Comparison of ENCODE assay signal across 28 cellular contexts in the genomic region with DNA sequence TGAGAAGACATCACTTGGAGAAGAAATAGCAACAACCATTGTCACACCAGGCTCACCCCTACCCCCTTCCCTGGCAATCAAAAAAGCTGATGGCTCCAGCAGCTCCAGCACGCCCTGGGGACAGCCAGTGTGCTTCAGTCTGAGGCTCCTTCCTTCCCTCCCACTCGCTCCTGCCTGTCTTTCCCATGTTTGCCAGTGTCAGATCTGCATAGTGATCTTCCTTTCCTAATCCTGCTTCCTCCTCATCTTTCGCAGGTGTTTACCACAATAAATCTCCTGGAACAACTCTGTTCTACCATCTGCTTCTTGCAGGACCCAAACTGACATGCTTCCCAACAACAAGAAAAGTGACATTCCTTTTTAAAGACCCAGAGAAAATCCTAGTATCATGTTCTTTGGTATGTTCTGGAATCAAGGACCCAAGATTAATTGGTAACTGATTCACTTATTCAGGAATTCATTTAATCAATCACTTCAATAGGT. TPM values are rescaled to one million over a fixed set of nuclear protein-coding genes. Genes with fewer than 3 reads are reported as not detected.
DNase-seq lines count a peak whose midpoint lies in the region; ATAC-seq, FAIRE-seq and TF ChIP-seq lines count a peak whose summit lies in the region.
"Had no signal": no experiment of that assay in that cellular context is flagged by ENCODE, and none has a peak within 500 bp of the region (broad histone marks: within the 10 kb centered on the region; RNA-seq: fewer than 3 reads in every experiment).

No MANE protein-coding gene starts in this region.

- no peak for FAIRE-seq in H1 (lab: Jason Lieb, UNC)
- FAIRE-seq: G401.6, islet of Langerhans had no signal

- DNase-seq in NCI-H2171 treated with DMSO at 0.1 percent for 48 hours (lab: John Stamatoyannopoulos, UW) (peak; percentile 41), NCI-H2171 (lab: John Stamatoyannopoulos, UW) (no peak), NCI-H69 (lab: John Stamatoyannopoulos, UW) (peak; percentile 69), H1 (ENCODE audit: low read depth in 1 of 2, low spot score in 2 of 2) (no peak), spleen (no peak), dedifferentiated amniotic fluid mesenchymal stem cell (ENCODE audit: extremely low spot score) (no peak), HuH-7 (ENCODE audit: low spot score) (no peak)
- DNase-seq in naive thymus-derived CD4-positive, alpha-beta T cell, result no peak
- DNase-seq: 8988T; activated B cell treated with CpG ODN at 0.5 μM for 24 hours; activated CD4-positive, alpha-beta T cell treated with anti-CD3 and anti-CD28 coated beads, Interleukin-2, amount 50 U/mL, for 48 hours; activated gamma-delta T cell treated with Interleukin-2 at 50 U/mL for 16 hours; activated T-cell treated with anti-CD3 and anti-CD28 coated beads for 4 hours; adrenal gland; AML-193; Caco-2; erythroblast; foreskin keratinocyte; hippocampal formation; RPMI8226; SK-N-SH; stimulated activated CD4-positive, alpha-beta T cell treated with anti-CD3 and anti-CD28 coated beads, Interleukin-2, amount 100 ng/mL, for 24 hours; stimulated activated naive CD8-positive, alpha-beta T cell treated with anti-CD3 and anti-CD28 coated beads, Interleukin-15, Interleukin-2, amounts not matched to agents 100 U/mL and 50 U/mL, for 24 hours; trophoblast cell had no signal

- TF ChIP-seq POLR2A in H1 (IDR thresholded peaks at IDR 0.05; ENCODE audit: control extremely low read depth in 1 of 2, low read depth in 2 of 2, low read length in 2 of 2) (no peak), spleen (IDR thresholded peaks at IDR 0.05) (no peak)

- H3K4me1 Mint-ChIP-seq in naive thymus-derived CD4-positive, alpha-beta T cell, result peaks cover 4 to 16% (median 10%) of the 10 kb centered on the region in 7 donors

- H3K56ac ChIP-seq in H1 (replicated peaks; ENCODE audit: insufficient read length, low read depth, low read length), result no peak overlapping the region

- no peak overlapping the region for H3K9ac ChIP-seq in H1 (replicated peaks in 1 of 4; ENCODE audit: extremely low read depth in 1 of 4, low read depth in 3 of 4, low read length in 3 of 4)
- H3K9ac ChIP-seq: SK-N-SH had no signal

- POLR2A ChIA-PET in H1 (lab: Charles Lee; ENCODE audit: partially characterized antibody), result interaction anchor here (0.8 to 1.2 kb wide), 2 partner anchors 11 to 147 kb away, joined by 3 to 4 read pairs; no protein-coding TSS in a partner anchor
- POLR2A ChIA-PET in naive thymus-derived CD4-positive, alpha-beta T cell (lab: Charles Lee), result interaction anchor here (0.6 kb wide), 1 partner anchor 224 kb away, joined by 4 read pairs; no protein-coding TSS in a partner anchor

- no peak overlapping the region for H3K4ac ChIP-seq in H1 (replicated peaks; ENCODE audit: insufficient read length, low read depth, low read length)

- no peak overlapping the region for H2BK120ac ChIP-seq in H1 (replicated peaks; ENCODE audit: low read depth, low read length)

- no peaks in the 10 kb centered on the region for H3K9me3 ChIP-seq in H1 (ENCODE audit: insufficient read depth in 2 of 2, low read depth in 1 of 2, low read length in 1 of 2)
- no peaks in the 10 kb centered on the region for H3K9me3 ChIP-seq in spleen
- no peaks in the 10 kb centered on the region for H3K9me3 ChIP-seq in naive thymus-derived CD4-positive, alpha-beta T cell (ENCODE audit: control insufficient read depth in 2 of 3, low read length in 3 of 3)
- H3K9me3 ChIP-seq: adrenal gland, Caco-2 had no signal

- H2BK15ac ChIP-seq in H1 (ENCODE audit: low read length), result no peak overlapping the region

- TF ChIP-seq CTCF in H1 (IDR thresholded peaks at IDR 0.05; ENCODE audit: control extremely low read depth in 1 of 3, insufficient read depth in 1 of 3, low read depth in 1 of 3, low read length in 3 of 3) (no peak), spleen (IDR thresholded peaks at IDR 0.05 in 8 of 11, conservative IDR thresholded peaks at IDR 0.05 in 3 of 11) (no peak)

- H3K36me3 ChIP-seq in H1 (ENCODE audit: control insufficient read depth in 2 of 4, insufficient read depth in 4 of 4, low read length in 3 of 4), result no peaks in the 10 kb centered on the region
- no peaks in the 10 kb centered on the region for H3K36me3 ChIP-seq in spleen
- no peaks in the 10 kb centered on the region for H3K36me3 ChIP-seq in naive thymus-derived CD4-positive, alpha-beta T cell (ENCODE audit: control insufficient read depth in 2 of 3, insufficient read depth in 3 of 3, low read length in 3 of 3)
- H3K36me3 ChIP-seq: adrenal gland had no signal

- H3K23me2 ChIP-seq in H1 (ENCODE audit: low read depth, low read length), result no peaks in the 10 kb centered on the region

- no peaks in the 10 kb centered on the region for H3K79me1 ChIP-seq in H1 (ENCODE audit: low read depth, low read length)

- no peak overlapping the region for H2BK5ac ChIP-seq in H1 (ENCODE audit: low read depth, low read length)

- H2BK20ac ChIP-seq in H1 (ENCODE audit: low read length), result 0 out of 2 replicates have a peak overlapping the region, but pooled peaks have one; percentile 2

- no peak overlapping the region for H3K27ac Mint-ChIP-seq in naive thymus-derived CD4-positive, alpha-beta T cell
- H3K27ac Mint-ChIP-seq: activated B cell treated with CpG ODN at 0.5 μM for 24 hours; natural killer cell treated with Interleukin-12 subunit alpha and Interleukin-12 subunit beta and Interleukin-15 and Interleukin-18, amount 100 ng/mL, for 72 hours had no signal

- intact Hi-C loops in spleen (cut with DNase I; ENCODE audit: low total_unique reads), result loop anchor here (10.0 kb wide), 1 partner anchor 88 kb away; a partner anchor contains a TSS
- intact Hi-C loops in naive thymus-derived CD4-positive, alpha-beta T cell (cut with micrococcal nuclease), result no loop called here

- no peaks in the 10 kb centered on the region for H3K27me3 ChIP-seq in H1 (replicated peaks in 1 of 4; ENCODE audit: control insufficient read depth in 3 of 4, extremely low read depth in 1 of 4, insufficient read depth in 3 of 4, low read length in 3 of 4)
- no peaks in the 10 kb centered on the region for H3K27me3 ChIP-seq in spleen (replicated peaks in 1 of 7)
- H3K27me3 ChIP-seq in naive thymus-derived CD4-positive, alpha-beta T cell (ENCODE audit: control insufficient read depth in 2 of 2, insufficient read depth in 2 of 2, low read length in 2 of 2), result no peaks in the 10 kb centered on the region
- H3K27me3 ChIP-seq: adrenal gland, dorsolateral prefrontal cortex, foreskin keratinocyte had no signal

- peaks cover 6 to 18% (median 11%) of the 10 kb centered on the region in 5 donors for H3K27me3 Mint-ChIP-seq in naive thymus-derived CD4-positive, alpha-beta T cell
- H3K27me3 Mint-ChIP-seq: activated B cell treated with CpG ODN at 0.5 μM for 24 hours had no signal

- H3K4me3 Mint-ChIP-seq in naive thymus-derived CD4-positive, alpha-beta T cell, result no peak overlapping the region
- H3K4me3 Mint-ChIP-seq: activated B cell treated with CpG ODN at 0.5 μM for 24 hours; natural killer cell treated with Interleukin-12 subunit alpha and Interleukin-12 subunit beta and Interleukin-15 and Interleukin-18, amount 100 ng/mL, for 72 hours had no signal

- no peak overlapping the region for H3K18ac ChIP-seq in H1 (ENCODE audit: extremely low read depth, low read length)

- WGBS in H1 (ENCODE audit: extremely low coverage in 1 of 2, insufficient coverage in 1 of 2, insufficient read length in 1 of 2, insufficient replicate concordance in 2 of 2, low coverage in 1 of 2, low lambda C conversion rate in 2 of 2, missing lambda C conversion rate in 1 of 2), 2 experiments, result 90% methylated on average over 3 of the region's 3 CpGs; no CpG with 5 or more reads in 1 of the 2 experiments
- 68 to 92% (median 83%) methylated on average over 3 of the region's 3 CpGs for WGBS in spleen, 5 donors

- TF ChIP-seq EP300 in H1 (IDR thresholded peaks at IDR 0.05; ENCODE audit: borderline replicate concordance in 1 of 2, low read depth in 2 of 2, low read length in 2 of 2), result no peak

- H3K36me3 Mint-ChIP-seq in naive thymus-derived CD4-positive, alpha-beta T cell, result no peaks in the 10 kb centered on the region
- H3K36me3 Mint-ChIP-seq: natural killer cell treated with Interleukin-12 subunit alpha and Interleukin-12 subunit beta and Interleukin-15 and Interleukin-18, amount 100 ng/mL, for 72 hours had no signal

- no peak overlapping the region for H3K14ac ChIP-seq in H1 (ENCODE audit: insufficient read length)

- H3K79me2 ChIP-seq in H1 (ENCODE audit: control insufficient read depth in 1 of 2, insufficient read depth in 2 of 2, low read length in 2 of 2), result no peaks in the 10 kb centered on the region

- no peak for ATAC-seq in naive thymus-derived CD4-positive, alpha-beta T cell
- ATAC-seq: foreskin keratinocyte; stimulated activated naive CD8-positive, alpha-beta T cell treated with anti-CD3 and anti-CD28 coated beads, Interleukin-15, Interleukin-2, amounts not matched to agents 100 U/mL and 50 U/mL, for 24 hours had no signal

- H3K23ac ChIP-seq in H1 (ENCODE audit: insufficient read length), result no peak overlapping the region

- H3K9me3 Mint-ChIP-seq in naive thymus-derived CD4-positive, alpha-beta T cell, result no peaks in the 10 kb centered on the region
- H3K9me3 Mint-ChIP-seq: activated B cell treated with CpG ODN at 0.5 μM for 24 hours; natural killer cell treated with Interleukin-12 subunit alpha and Interleukin-12 subunit beta and Interleukin-15 and Interleukin-18, amount 100 ng/mL, for 72 hours had no signal

- H2BK12ac ChIP-seq in H1 (ENCODE audit: low read depth, low read length), result no peak overlapping the region

- H4K8ac ChIP-seq in H1 (ENCODE audit: extremely low read depth, insufficient read depth, low read length), result no peak overlapping the region

- H3K4me3 ChIP-seq in H1 (ENCODE audit: extremely low read depth in 1 of 4, insufficient read depth in 2 of 4, low read depth in 3 of 4, low read length in 4 of 4) (no peak overlapping the region), spleen (no peak overlapping the region)
- H3K4me3 ChIP-seq in naive thymus-derived CD4-positive, alpha-beta T cell (ENCODE audit: low read length), result no peak overlapping the region
- H3K4me3 ChIP-seq: adrenal gland, dorsolateral prefrontal cortex had no signal

- no peak overlapping the region for H4K91ac ChIP-seq in H1 (replicated peaks; ENCODE audit: insufficient read length, low read length)

- no peak for TF ChIP-seq RAD21 in H1 (IDR thresholded peaks at IDR 0.05 in 1 of 2, conservative IDR thresholded peaks at IDR 0.05 in 1 of 2; ENCODE audit: low read depth in 2 of 2, low read length in 2 of 2)

- H3K4me1 ChIP-seq in H1 (replicated peaks in 1 of 4; ENCODE audit: control insufficient read depth in 3 of 4, insufficient read depth in 4 of 4, low read length in 3 of 4) (peaks cover 0 to 10% (median 2%) of the 10 kb centered on the region in 4 experiments; a peak in 2 of 7 replicates), spleen (peaks cover 18 to 56% (median 33%) of the 10 kb centered on the region in 6 donors)
- H3K4me1 ChIP-seq in naive thymus-derived CD4-positive, alpha-beta T cell (ENCODE audit: control insufficient read depth in 2 of 2, insufficient read depth in 2 of 2, low read length in 2 of 2), result no peaks in the 10 kb centered on the region
- H3K4me1 ChIP-seq: adrenal gland had no signal

- H3K4me2 ChIP-seq in H1 (ENCODE audit: insufficient read depth in 1 of 2, low read depth in 2 of 2, low read length in 2 of 2), result no peak overlapping the region
- H3K4me2 ChIP-seq: SK-N-SH had no signal

- H4K5ac ChIP-seq in H1 (ENCODE audit: insufficient read length, low read depth, low read length), result no peak overlapping the region

- CTCF ChIA-PET in H1 (lab: Charles Lee; ENCODE audit: partially characterized antibody), result interaction anchor here (1.7 to 2.4 kb wide), 4 partner anchors 9 to 117 kb away, joined by 5 to 20 read pairs (median 6); no protein-coding TSS in a partner anchor
- CTCF ChIA-PET in naive thymus-derived CD4-positive, alpha-beta T cell (lab: Charles Lee), result no interaction called here

- H2AK5ac ChIP-seq in H1 (ENCODE audit: low read depth, low read length), result no peak overlapping the region

- no peak overlapping the region for H2AFZ ChIP-seq in H1 (ENCODE audit: low read length)

- H4K20me1 ChIP-seq in H1 (replicated peaks in 1 of 2; ENCODE audit: control insufficient read depth in 1 of 2, insufficient read depth in 2 of 2, low read length in 2 of 2), result no peaks in the 10 kb centered on the region

- H3K27ac ChIP-seq in H1 (ENCODE audit: low read depth, low read length) (no peak overlapping the region), spleen (peak overlapping the region in 6 of 8 donors; percentile 68 to 89 (median 80))
- no peak overlapping the region for H3K27ac ChIP-seq in naive thymus-derived CD4-positive, alpha-beta T cell (ENCODE audit: low read depth, low read length)
- H3K27ac ChIP-seq: adrenal gland, foreskin keratinocyte had no signal

RNA-seq across cellular contexts. Expression of a gene that starts 57.1 kb away (rescaled TPM):
- 8.6 and 8.7 TPM in 2 replicates for total RNA-seq in H1 (2021; fragmentation: NEBNext Ultra II Directional; extraction: Animal tissue kit (Norgen Biotek cat#: 25700))
- polyA plus RNA-seq in H1 (2011; rRNA removed) (3.8 and 5.4 TPM in 2 replicates), spleen (10 to 100 TPM in 1 of 3 donors, 1 to 10 TPM in 2; 5.9 to 22.5 (median 7.4) TPM)
- polyA plus RNA-seq in H1 (2011; cell fraction: cytosol; rRNA removed), result 5.3 TPM
- polyA plus RNA-seq in H1 (2011; cell fraction: nucleus; rRNA removed), result 3.9 TPM
- polyA plus RNA-seq in H1 (2012, experiment 1 of 2), result 4.7 to 6.7 TPM (median 5.3 TPM) in 4 replicates
- polyA plus RNA-seq in H1 (2012, experiment 2 of 2), result 1.9 TPM
- polyA plus RNA-seq in H1 (2013, experiment 1 of 2), result 12.0 TPM
- 15.7 TPM for polyA plus RNA-seq in H1 (2013, experiment 2 of 2)
- 6.6 and 8.9 TPM in 2 replicates for polyA minus RNA-seq in H1 (2011; rRNA and poly(A)+ RNA removed)
- polyA minus RNA-seq in H1 (2011; cell fraction: cytosol; rRNA and poly(A)+ RNA removed), result 1.2 TPM
- 12.4 TPM for polyA minus RNA-seq in H1 (2011; cell fraction: nucleus; rRNA and poly(A)+ RNA removed)
- total RNA-seq in spleen, result 10 to 100 TPM; 12.5 to 20.3 (median 13.1) TPM
- total RNA-seq in naive thymus-derived CD4-positive, alpha-beta T cell, result under 1 TPM in 3 of 5 experiments, not detected in 2; 0.15 to 0.61 (median 0.44) TPM
- polyA plus RNA-seq in naive thymus-derived CD4-positive, alpha-beta T cell, result not detected

Comparison
In these comparisons a context has a peak if more than half of its experiments do, and no peak if none do; other contexts are left out.
1. DNase-seq: peak in NCI-H2171 treated with DMSO at 0.1 percent for 48 hours (single experiment) and NCI-H69 (single experiment); none in NCI-H2171 (single experiment), H1 (0 of 2), spleen (single experiment), dedifferentiated amniotic fluid mesenchymal stem cell (single experiment), naive thymus-derived CD4-positive, alpha-beta T cell (0 of 9) and HuH-7 (single experiment).
2. H3K27ac ChIP-seq: peak in spleen (6 of 8); none in H1 (single experiment) and naive thymus-derived CD4-positive, alpha-beta T cell (single experiment).